ENCODE assay signal across 8 cellular contexts in genomic region chr11:45846974-45847907, GRCh38. TPM values are rescaled to one million over a fixed set of nuclear protein-coding genes. Genes with fewer than 3 reads are reported as not detected.
DNase-seq lines count a peak whose midpoint lies in the region; ATAC-seq and TF ChIP-seq lines count a peak whose summit lies in the region.

Gene CRY2, plus strand, starts transcription at chr11:45847475. Its CDS starts 16 bp downstream, at chr11:45847491.

- peak within 1 kb of the TSS; percentile 94 for H3K27ac Mint-ChIP-seq in T-helper 17 cell

- TF ChIP-seq CTCF in left ventricle myocardium inferior (IDR thresholded peaks at IDR 0.05; ENCODE audit: borderline replicate concordance), result no peak
- peak in 2 of 4 experiments; percentile 28 to 29 for TF ChIP-seq CTCF in prostate gland (IDR thresholded peaks at IDR 0.05)

- H3K27ac ChIP-seq in left ventricle myocardium inferior (replicated peaks), result peak within 1 kb of the TSS; percentile 99
- H3K27ac ChIP-seq in prostate gland, result peak within 1 kb of the TSS; percentile 88 to 95
- H3K27ac ChIP-seq in urinary bladder (ENCODE audit: low read depth), result peak within 1 kb of the TSS; percentile 89

- H3K27me3 ChIP-seq in left ventricle myocardium inferior (ENCODE audit: low read depth), result no peaks in the 10 kb centered on the region
- H3K27me3 ChIP-seq in prostate gland (replicated peaks; ENCODE audit: insufficient read depth), result no peaks in the 10 kb centered on the region

- DNase-seq in NCI-H1694 treated with DMSO at 0.1 percent for 48 hours (lab: John Stamatoyannopoulos, UW) (peak; percentile 72), T-helper 17 cell (peak; percentile 97 to 98 (median 98)), amygdala (lab: John Stamatoyannopoulos, UW) (peak; percentile 91 to 100 (median 99)), left ventricle myocardium inferior (peak; percentile 99), prostate gland (ENCODE audit: low spot score) (peak; percentile 99)

- peaks cover 4% of the 10 kb centered on the region for H3K27me3 Mint-ChIP-seq in T-helper 17 cell

- H3K9me3 ChIP-seq in T-helper 17 cell (ENCODE audit: control insufficient read depth, low read length, poor library complexity, severe bottlenecking) (no peaks in the 10 kb centered on the region), left ventricle myocardium inferior (replicated peaks) (no peaks in the 10 kb centered on the region), prostate gland (no peaks in the 10 kb centered on the region)

- peak within 1 kb of the TSS; percentile 83 for H3K4me3 Mint-ChIP-seq in T-helper 17 cell

- H3K36me3 ChIP-seq in left ventricle myocardium inferior, result no peaks in the 10 kb centered on the region
- H3K36me3 ChIP-seq in prostate gland, result no peaks in the 10 kb centered on the region
- H3K36me3 ChIP-seq in urinary bladder (ENCODE audit: insufficient read depth), result no peaks in the 10 kb centered on the region

- no peaks in the 10 kb centered on the region for H3K36me3 Mint-ChIP-seq in T-helper 17 cell (ENCODE audit: low read depth)

- TF ChIP-seq POLR2A in GM15510 (IDR thresholded peaks at IDR 0.05; ENCODE audit: borderline replicate concordance, extremely low read depth, insufficient read length) (peak; percentile 89), prostate gland (IDR thresholded peaks at IDR 0.05) (peak; percentile 99)

- H3K4me1 ChIP-seq in left ventricle myocardium inferior, result peaks cover 72% of the 10 kb centered on the region
- peaks cover 11% of the 10 kb centered on the region for H3K4me1 ChIP-seq in prostate gland (replicated peaks)
- no peaks in the 10 kb centered on the region for H3K4me1 ChIP-seq in urinary bladder (ENCODE audit: insufficient read depth)

- ATAC-seq in HG02885 (IDR thresholded peaks at IDR 0.05; ENCODE audit: poor library complexity, unreplicated experiment) (peak; percentile 94), T-helper 17 cell (peak; percentile 83)

- H3K4me1 Mint-ChIP-seq in T-helper 17 cell, result peaks cover 38% of the 10 kb centered on the region

- WGBS in prostate gland, result under 1% methylated on average over 52 of the region's 75 CpGs
- WGBS in urinary bladder, result under 1% methylated on average over 75 of the region's 75 CpGs

- intact Hi-C loops in left ventricle myocardium inferior (cut with micrococcal nuclease) (no loop called here), prostate gland (cut with DNase I) (loop anchor here (5.0 kb wide), 2 partner anchors 40 to 70 kb away; partner anchors contain the start of genes PEX16 and SLC35C1)

- H3K4me3 ChIP-seq in left ventricle myocardium inferior (peak within 1 kb of the TSS; percentile 91), prostate gland (peak within 1 kb of the TSS; percentile 78 to 92), urinary bladder (ENCODE audit: low read depth, low read length) (peak within 1 kb of the TSS; percentile 60)

RNA-seq across cellular contexts. Expression of gene CRY2, which starts in this region (rescaled TPM):
- total RNA-seq in T-helper 17 cell (100 to 1,000 TPM; 200 to 224 TPM), left ventricle myocardium inferior (62.2 TPM), prostate gland (10 to 100 TPM; 45.4 to 70.8 TPM), urinary bladder (31.0 TPM)
- 32.4 TPM for polyA plus RNA-seq in urinary bladder

Comparison
In these comparisons a context has a peak if more than half of its experiments do, and no peak if none do; other contexts are left out.
1. Peak in every context shown above with its lines: DNase-seq, ATAC-seq, H3K4me3 ChIP-seq and H3K27ac ChIP-seq.